ENCODE assay signal across 10 cellular contexts in genomic region chr5:178115835-178116405, GRCh38. TPM values are rescaled to one million over a fixed set of nuclear protein-coding genes. Genes with fewer than 3 reads are reported as not detected.
DNase-seq lines count a peak whose midpoint lies in the region; ATAC-seq, FAIRE-seq and TF ChIP-seq lines count a peak whose summit lies in the region.
"Had no signal": no experiment of that assay in that cellular context is flagged by ENCODE, and none has a peak within 500 bp of the region (broad histone marks: within the 10 kb centered on the region; RNA-seq: fewer than 3 reads in every experiment).

No MANE protein-coding gene starts in this region.

- H3K27me3 ChIP-seq in HepG2 (ENCODE audit: control insufficient read depth in 1 of 2, insufficient read depth in 2 of 2, low read length in 2 of 2): peaks cover 10 to 64% of the 10 kb centered on the region in 2 experiments

- H3K4me3 ChIP-seq in HepG2 (replicated peaks in 1 of 3; ENCODE audit: insufficient read depth in 1 of 3, low read depth in 2 of 3, low read length in 3 of 3) (peak overlapping the region in 1 of 3 experiments; percentile 36; a peak in 1 of 6 replicates), foreskin fibroblast (ENCODE audit: low read depth in 1 of 2, low read length in 2 of 2) (no peak overlapping the region)

- no peak for TF ChIP-seq POLR2A in HepG2 (IDR thresholded peaks at IDR 0.05; ENCODE audit: insufficient read depth in 1 of 2, low read depth in 2 of 2, low read length in 2 of 2)

- H3K36me3 Mint-ChIP-seq in activated naive CD4-positive, alpha-beta T cell treated with anti-CD3 and anti-CD28 coated beads, Interleukin-2, amount 10 ng/mL, durations not matched to agents 7 days and 5 days: peaks cover 8% of the 10 kb centered on the region
- no peaks in the 10 kb centered on the region for H3K36me3 Mint-ChIP-seq in activated naive CD8-positive, alpha-beta T cell
- H3K36me3 Mint-ChIP-seq in stimulated activated naive CD8-positive, alpha-beta T cell treated with anti-CD3 and anti-CD28 coated beads, Interleukin-15, Interleukin-2, amounts not matched to agents 100 ng/mL and 50 ng/mL, for 24 hours (ENCODE audit: low read depth): no peaks in the 10 kb centered on the region

- ATAC-seq in HepG2 (no peak), HG03159 (IDR thresholded peaks at IDR 0.05; ENCODE audit: unreplicated experiment) (no peak)

- intact Hi-C loops in HepG2 (cut with micrococcal nuclease; ENCODE audit: unreplicated experiment): no loop called here

- no peak for TF ChIP-seq CTCF in HepG2 (CRISPR knock-in tag; IDR thresholded peaks at IDR 0.05)
- TF ChIP-seq CTCF in foreskin fibroblast (IDR thresholded peaks at IDR 0.05; ENCODE audit: low read depth, low read length): no peak

- CTCF ChIA-PET in activated naive CD4-positive, alpha-beta T cell treated with anti-CD3 and anti-CD28 coated beads, Interleukin-2, amount 10 ng/mL, durations not matched to agents 7 days and 5 days (lab: Charles Lee): interaction anchor here (1.1 to 2.0 kb wide), 2 partner anchors 9 to 40 kb away, joined by 3 to 5 read pairs; no protein-coding TSS in a partner anchor
- CTCF ChIA-PET in HepG2 (lab: Yijun Ruan, JAX; ENCODE audit: low intra/inter-chr PET ratio, low total read pairs): no interaction called here

- no peak overlapping the region for H2AFZ ChIP-seq in HepG2 (ENCODE audit: low read length)

- H3K4me2 ChIP-seq in HepG2 (ENCODE audit: low read depth, low read length): peak overlapping the region; percentile 41

- in situ Hi-C loops in HepG2 (cut with HindIII; ENCODE audit: extremely low pct_ligation_motif_present, low pct_unique_long_range_greater_than_20kb): no loop called here

- peaks cover 15% of the 10 kb centered on the region for H3K4me1 ChIP-seq in HepG2 (ENCODE audit: insufficient read depth, low read length)

- no peak for FAIRE-seq in HepG2 (lab: Jason Lieb, UNC)

- no peaks in the 10 kb centered on the region for H3K79me2 ChIP-seq in HepG2 (ENCODE audit: insufficient read depth, low read length)

- POLR2A ChIA-PET in HepG2 (lab: Yijun Ruan, JAX): no interaction called here

- H3K27ac Mint-ChIP-seq in activated naive CD4-positive, alpha-beta T cell treated with anti-CD3 and anti-CD28 coated beads, Interleukin-2, amount 10 ng/mL, durations not matched to agents 7 days and 5 days: no peak overlapping the region
- H3K27ac Mint-ChIP-seq in activated naive CD8-positive, alpha-beta T cell: peak overlapping the region; percentile 93
- H3K27ac Mint-ChIP-seq in stimulated activated naive CD8-positive, alpha-beta T cell treated with anti-CD3 and anti-CD28 coated beads, Interleukin-15, Interleukin-2, amounts not matched to agents 100 ng/mL and 50 ng/mL, for 24 hours: peak overlapping the region; percentile 95

- TF ChIP-seq RAD21 in HepG2 (CRISPR knock-in tag; IDR thresholded peaks at IDR 0.05): no peak

- H3K4me1 Mint-ChIP-seq in activated naive CD4-positive, alpha-beta T cell treated with anti-CD3 and anti-CD28 coated beads, Interleukin-2, amount 10 ng/mL, durations not matched to agents 7 days and 5 days: peaks cover 39% of the 10 kb centered on the region
- H3K4me1 Mint-ChIP-seq in activated naive CD8-positive, alpha-beta T cell (ENCODE audit: low read depth): peaks cover 45% of the 10 kb centered on the region
- H3K4me1 Mint-ChIP-seq in stimulated activated naive CD8-positive, alpha-beta T cell treated with anti-CD3 and anti-CD28 coated beads, Interleukin-15, Interleukin-2, amounts not matched to agents 100 ng/mL and 50 ng/mL, for 24 hours (ENCODE audit: low read depth): peaks cover 56% of the 10 kb centered on the region

- BruUV-seq in HepG2 (replicated peaks; lab: Mats Ljungman, UMichigan): no TSS peak

- H3K36me3 ChIP-seq in HepG2 (replicated peaks in 1 of 2; ENCODE audit: control insufficient read depth in 1 of 2, insufficient read depth in 2 of 2, low read length in 2 of 2): no peaks in the 10 kb centered on the region

- H3K9me3 ChIP-seq in HepG2 (ENCODE audit: low read length): no peaks in the 10 kb centered on the region

- H4K20me1 ChIP-seq in HepG2 (ENCODE audit: insufficient read depth, low read length): no peaks in the 10 kb centered on the region

- peak overlapping the region; percentile 66 for H3K4me3 Mint-ChIP-seq in activated naive CD4-positive, alpha-beta T cell treated with anti-CD3 and anti-CD28 coated beads, Interleukin-2, amount 10 ng/mL, durations not matched to agents 7 days and 5 days
- peak overlapping the region; percentile 95 for H3K4me3 Mint-ChIP-seq in activated naive CD8-positive, alpha-beta T cell
- H3K4me3 Mint-ChIP-seq in stimulated activated naive CD8-positive, alpha-beta T cell treated with anti-CD3 and anti-CD28 coated beads, Interleukin-15, Interleukin-2, amounts not matched to agents 100 ng/mL and 50 ng/mL, for 24 hours: peak overlapping the region; percentile 94

- no peak for DNase-seq in activated naive CD4-positive, alpha-beta T cell treated with anti-CD3 and anti-CD28 coated beads, Interleukin-2, amount 10 ng/mL, durations not matched to agents 7 days and 5 days
- no peak for DNase-seq in activated naive CD4-positive, alpha-beta T cell treated with Interleukin-2 at 50 U/mL for 16 hours
- no peak for DNase-seq in HepG2 (ENCODE audit: low spot score)
- no peak for DNase-seq in D341Med (ENCODE audit: low spot score)
- DNase-seq in foreskin fibroblast: no peak
- DNase-seq: Kasumi-1, NCI-H524 treated with DMSO at 0.1 percent for 48 hours had no signal

- no peak overlapping the region for H3K9ac ChIP-seq in HepG2 (ENCODE audit: insufficient read depth, low read depth, low read length)

- peaks cover 88% of the 10 kb centered on the region for H3K27me3 Mint-ChIP-seq in activated naive CD4-positive, alpha-beta T cell treated with anti-CD3 and anti-CD28 coated beads, Interleukin-2, amount 10 ng/mL, durations not matched to agents 7 days and 5 days
- H3K27me3 Mint-ChIP-seq in activated naive CD8-positive, alpha-beta T cell: no peaks in the 10 kb centered on the region
- peaks cover 4% of the 10 kb centered on the region for H3K27me3 Mint-ChIP-seq in stimulated activated naive CD8-positive, alpha-beta T cell treated with anti-CD3 and anti-CD28 coated beads, Interleukin-15, Interleukin-2, amounts not matched to agents 100 ng/mL and 50 ng/mL, for 24 hours

- 25% methylated on average over 9 of the region's 10 CpGs for WGBS in HepG2 (ENCODE audit: low lambda C conversion rate)

- no peaks in the 10 kb centered on the region for H3K9me3 Mint-ChIP-seq in activated naive CD4-positive, alpha-beta T cell treated with anti-CD3 and anti-CD28 coated beads, Interleukin-2, amount 10 ng/mL, durations not matched to agents 7 days and 5 days
- no peaks in the 10 kb centered on the region for H3K9me3 Mint-ChIP-seq in activated naive CD8-positive, alpha-beta T cell (ENCODE audit: low read depth)
- no peaks in the 10 kb centered on the region for H3K9me3 Mint-ChIP-seq in stimulated activated naive CD8-positive, alpha-beta T cell treated with anti-CD3 and anti-CD28 coated beads, Interleukin-15, Interleukin-2, amounts not matched to agents 100 ng/mL and 50 ng/mL, for 24 hours

- H3K27ac ChIP-seq in HepG2 (ENCODE audit: extremely low read length, insufficient read depth, low read length): no peak overlapping the region

- TF ChIP-seq EP300 in HepG2 (IDR thresholded peaks at IDR 0.05; ENCODE audit: low read depth in 2 of 2, low read length in 2 of 2) (no peak), HepG2 (CRISPR knock-in tag; IDR thresholded peaks at IDR 0.05; ENCODE audit: borderline replicate concordance) (no peak)

RNA-seq across cellular contexts. Expression of gene N4BP3, which starts 2.6 kb away (rescaled TPM):
- total RNA-seq in HepG2 (2016; rRNA removed; fragmentation: Illumina TruSeq; extraction: Trizol): not detected in 2 replicates
- total RNA-seq in HepG2 (2016; cell fraction: cytosol; rRNA removed; fragmentation: Illumina TruSeq; extraction: Trizol; ENCODE audit: low read depth): not detected in 2 replicates
- total RNA-seq in HepG2 (2016; cell fraction: insoluble cytoplasmic fraction; rRNA removed; fragmentation: Illumina TruSeq; extraction: Trizol): 0.02 TPM in 1 of 2 replicates, not detected in the other
- total RNA-seq in HepG2 (2016; cell fraction: membrane; rRNA removed; fragmentation: Illumina TruSeq; extraction: Trizol): 0.03 TPM in 1 of 2 replicates, not detected in the other
- not detected in 2 replicates for total RNA-seq in HepG2 (2016; cell fraction: nucleus; rRNA removed; fragmentation: Illumina TruSeq; extraction: Trizol)
- 0.13 and 0.17 TPM in 2 replicates for polyA plus RNA-seq in HepG2 (2011; rRNA removed)
- polyA plus RNA-seq in HepG2 (2011; cell fraction: cytosol; rRNA removed): 0.10 and 0.12 TPM in 2 replicates
- 0.42 and 0.43 TPM in 2 replicates for polyA plus RNA-seq in HepG2 (2011; cell fraction: nucleus; rRNA removed)
- polyA plus RNA-seq in HepG2 (2012): 0.05 and 0.11 TPM in 2 replicates
- polyA plus RNA-seq in HepG2 (2016; cell fraction: cytosol; fragmentation: Illumina TruSeq; extraction: Trizol; ENCODE audit: low read depth): not detected in 2 replicates
- polyA plus RNA-seq in HepG2 (2016; cell fraction: insoluble cytoplasmic fraction; fragmentation: Illumina TruSeq; extraction: Trizol; ENCODE audit: low read depth): not detected in 2 replicates
- not detected in 2 replicates for polyA plus RNA-seq in HepG2 (2016; cell fraction: membrane; fragmentation: Illumina TruSeq; extraction: Trizol; ENCODE audit: low read depth)
- not detected in 2 replicates for polyA plus RNA-seq in HepG2 (2016; cell fraction: nucleus; fragmentation: Illumina TruSeq; extraction: Trizol; ENCODE audit: insufficient read depth, low read depth)
- 0.54 and 1.4 TPM in 2 replicates for polyA minus RNA-seq in HepG2 (2011; rRNA and poly(A)+ RNA removed; ENCODE audit: low replicate concordance)
- 0.20 TPM in 1 of 2 replicates, not detected in the other for polyA minus RNA-seq in HepG2 (2011; cell fraction: cytosol; rRNA and poly(A)+ RNA removed)
- 0.26 and 0.62 TPM in 2 replicates for polyA minus RNA-seq in HepG2 (2011; cell fraction: nucleus; rRNA and poly(A)+ RNA removed)

RNA-seq across cellular contexts. Expression of gene RMND5B, which starts 14.9 kb away (rescaled TPM):
- 17.0 and 20.4 TPM in 2 replicates for total RNA-seq in HepG2 (2016; rRNA removed; fragmentation: Illumina TruSeq; extraction: Trizol)
- total RNA-seq in HepG2 (2016; cell fraction: cytosol; rRNA removed; fragmentation: Illumina TruSeq; extraction: Trizol; ENCODE audit: low read depth): 16.0 and 16.6 TPM in 2 replicates
- total RNA-seq in HepG2 (2016; cell fraction: insoluble cytoplasmic fraction; rRNA removed; fragmentation: Illumina TruSeq; extraction: Trizol): 15.7 and 18.0 TPM in 2 replicates
- 32.2 and 33.7 TPM in 2 replicates for total RNA-seq in HepG2 (2016; cell fraction: membrane; rRNA removed; fragmentation: Illumina TruSeq; extraction: Trizol)
- 12.1 and 14.2 TPM in 2 replicates for total RNA-seq in HepG2 (2016; cell fraction: nucleus; rRNA removed; fragmentation: Illumina TruSeq; extraction: Trizol)
- 18.6 and 22.3 TPM in 2 replicates for polyA plus RNA-seq in HepG2 (2011; rRNA removed)
- polyA plus RNA-seq in HepG2 (2011; cell fraction: cytosol; rRNA removed): 18.4 and 22.2 TPM in 2 replicates
- polyA plus RNA-seq in HepG2 (2011; cell fraction: nucleus; rRNA removed): 33.6 and 34.2 TPM in 2 replicates
- polyA plus RNA-seq in HepG2 (2012): 12.9 and 13.4 TPM in 2 replicates
- 23.3 and 26.2 TPM in 2 replicates for polyA plus RNA-seq in HepG2 (2016; cell fraction: cytosol; fragmentation: Illumina TruSeq; extraction: Trizol; ENCODE audit: low read depth)
- polyA plus RNA-seq in HepG2 (2016; cell fraction: insoluble cytoplasmic fraction; fragmentation: Illumina TruSeq; extraction: Trizol; ENCODE audit: low read depth): 18.6 and 21.5 TPM in 2 replicates
- 30.9 and 32.3 TPM in 2 replicates for polyA plus RNA-seq in HepG2 (2016; cell fraction: membrane; fragmentation: Illumina TruSeq; extraction: Trizol; ENCODE audit: low read depth)
- polyA plus RNA-seq in HepG2 (2016; cell fraction: nucleus; fragmentation: Illumina TruSeq; extraction: Trizol; ENCODE audit: insufficient read depth, low read depth): 26.3 TPM in 2 replicates
- 27.9 and 70.3 TPM in 2 replicates for polyA minus RNA-seq in HepG2 (2011; rRNA and poly(A)+ RNA removed; ENCODE audit: low replicate concordance)
- polyA minus RNA-seq in HepG2 (2011; cell fraction: cytosol; rRNA and poly(A)+ RNA removed): 6.7 and 11.7 TPM in 2 replicates
- 15.2 and 20.8 TPM in 2 replicates for polyA minus RNA-seq in HepG2 (2011; cell fraction: nucleus; rRNA and poly(A)+ RNA removed)

RNA-seq across cellular contexts. Expression of gene NHP2, which starts 37.8 kb away (rescaled TPM):
- 96.1 and 113 TPM in 2 replicates for total RNA-seq in HepG2 (2016; rRNA removed; fragmentation: Illumina TruSeq; extraction: Trizol)
- total RNA-seq in HepG2 (2016; cell fraction: cytosol; rRNA removed; fragmentation: Illumina TruSeq; extraction: Trizol; ENCODE audit: low read depth): 68.1 and 88.8 TPM in 2 replicates
- total RNA-seq in HepG2 (2016; cell fraction: insoluble cytoplasmic fraction; rRNA removed; fragmentation: Illumina TruSeq; extraction: Trizol): 97.1 and 114 TPM in 2 replicates
- total RNA-seq in HepG2 (2016; cell fraction: membrane; rRNA removed; fragmentation: Illumina TruSeq; extraction: Trizol): 84.9 and 113 TPM in 2 replicates
- 34.2 and 43.0 TPM in 2 replicates for total RNA-seq in HepG2 (2016; cell fraction: nucleus; rRNA removed; fragmentation: Illumina TruSeq; extraction: Trizol)
- polyA plus RNA-seq in HepG2 (2011; rRNA removed): 56.2 and 60.8 TPM in 2 replicates
- 78.2 and 86.1 TPM in 2 replicates for polyA plus RNA-seq in HepG2 (2011; cell fraction: cytosol; rRNA removed)
- 29.3 and 29.5 TPM in 2 replicates for polyA plus RNA-seq in HepG2 (2011; cell fraction: nucleus; rRNA removed)
- polyA plus RNA-seq in HepG2 (2012): 75.3 and 78.7 TPM in 2 replicates
- 93.8 and 147 TPM in 2 replicates for polyA plus RNA-seq in HepG2 (2016; cell fraction: cytosol; fragmentation: Illumina TruSeq; extraction: Trizol; ENCODE audit: low read depth)
- 159 and 169 TPM in 2 replicates for polyA plus RNA-seq in HepG2 (2016; cell fraction: insoluble cytoplasmic fraction; fragmentation: Illumina TruSeq; extraction: Trizol; ENCODE audit: low read depth)
- 102 and 133 TPM in 2 replicates for polyA plus RNA-seq in HepG2 (2016; cell fraction: membrane; fragmentation: Illumina TruSeq; extraction: Trizol; ENCODE audit: low read depth)
- 79.3 and 81.0 TPM in 2 replicates for polyA plus RNA-seq in HepG2 (2016; cell fraction: nucleus; fragmentation: Illumina TruSeq; extraction: Trizol; ENCODE audit: insufficient read depth, low read depth)
- polyA minus RNA-seq in HepG2 (2011; rRNA and poly(A)+ RNA removed; ENCODE audit: low replicate concordance): 38.1 and 80.1 TPM in 2 replicates
- 25.2 and 34.9 TPM in 2 replicates for polyA minus RNA-seq in HepG2 (2011; cell fraction: cytosol; rRNA and poly(A)+ RNA removed)
- 28.8 and 31.7 TPM in 2 replicates for polyA minus RNA-seq in HepG2 (2011; cell fraction: nucleus; rRNA and poly(A)+ RNA removed)
